18 cellular contexts compared by ENCODE assay signal in genomic region chr11:88801484-88802123, GRCh38.
DNase-seq lines count a peak whose midpoint lies in the region; ATAC-seq and TF ChIP-seq lines count a peak whose summit lies in the region.
"Had no signal": no experiment of that assay in that cellular context is flagged by ENCODE, and none has a peak within 500 bp of the region (broad histone marks: within the 10 kb centered on the region; RNA-seq: fewer than 3 reads in every experiment).

No MANE protein-coding gene starts in this region.

- ATAC-seq in mucosa of descending colon (peak; percentile 96), HG02973 (IDR thresholded peaks at IDR 0.05; ENCODE audit: unreplicated experiment) (no peak), GM21723 (IDR thresholded peaks at IDR 0.05; ENCODE audit: unreplicated experiment) (no peak)
- ATAC-seq: HCT116 had no signal

- 75% methylated on average over 2 of the region's 2 CpGs for WGBS in hepatocyte (ENCODE audit: low lambda C conversion rate, missing lambda C conversion rate)

- H3K36me3 ChIP-seq in hepatocyte (replicated peaks; ENCODE audit: insufficient read depth, low read depth): no peaks in the 10 kb centered on the region
- H3K36me3 ChIP-seq in mucosa of descending colon (ENCODE audit: low read depth): no peaks in the 10 kb centered on the region
- H3K36me3 ChIP-seq: Peyer's patch had no signal

- peak overlapping the region; percentile 38 for H3K4me2 ChIP-seq in hepatocyte

- H2AFZ ChIP-seq in hepatocyte: no peak overlapping the region

- no peaks in the 10 kb centered on the region for H4K20me1 ChIP-seq in hepatocyte (ENCODE audit: insufficient read depth, poor library complexity, severe bottlenecking)

- no peaks in the 10 kb centered on the region for H3K27me3 ChIP-seq in hepatocyte
- H3K27me3 ChIP-seq: Peyer's patch had no signal

- H3K79me2 ChIP-seq in hepatocyte: no peaks in the 10 kb centered on the region

- DNase-seq in DMS53 treated with DMSO at 0.1 percent for 48 hours (lab: John Stamatoyannopoulos, UW; ENCODE audit: unreplicated experiment) (peak; percentile 22), LoVo (ENCODE audit: low spot score) (peak; percentile 29), hepatocyte (ENCODE audit: low spot score) (peak; percentile 10), mucosa of descending colon (peak in 1 of 3 donors; percentile 20), cerebellar cortex (ENCODE audit: low spot score) (no peak)
- DNase-seq: KBM-7, NCI-H1092, NCI-H146, NCI-H2081, NCI-H510A, Peyer's patch, Right ventricle myocardium superior had no signal

- no peaks in the 10 kb centered on the region for H3K9me2 ChIP-seq in hepatocyte (replicated peaks; ENCODE audit: insufficient read depth)

- TF ChIP-seq CTCF in hepatocyte (IDR thresholded peaks at IDR 0.05; ENCODE audit: poor library complexity) (no peak), mucosa of descending colon (IDR thresholded peaks at IDR 0.05) (no peak)

- no peaks in the 10 kb centered on the region for H3K9me3 ChIP-seq in hepatocyte (ENCODE audit: low read depth)
- no peaks in the 10 kb centered on the region for H3K9me3 ChIP-seq in mucosa of descending colon
- H3K9me3 ChIP-seq: Peyer's patch had no signal

- H3K4me1 ChIP-seq in hepatocyte (ENCODE audit: insufficient read depth) (no peaks in the 10 kb centered on the region), mucosa of descending colon (ENCODE audit: low read depth) (peaks cover 7% of the 10 kb centered on the region)
- H3K4me1 ChIP-seq: Peyer's patch had no signal

- H3K4me3 ChIP-seq in hepatocyte: no peak overlapping the region
- H3K4me3 ChIP-seq in mucosa of descending colon: no peak overlapping the region
- H3K4me3 ChIP-seq: Peyer's patch, SK-N-MC had no signal

- intact Hi-C loops in mucosa of descending colon (cut with DNase I, micrococcal nuclease): no loop called here

- no peak overlapping the region for H3K27ac ChIP-seq in hepatocyte
- H3K27ac ChIP-seq: C4-2B, HL-60, Peyer's patch, SK-N-MC had no signal
